Comparison of ENCODE assay signal across 8 cellular contexts in the genomic region with DNA sequence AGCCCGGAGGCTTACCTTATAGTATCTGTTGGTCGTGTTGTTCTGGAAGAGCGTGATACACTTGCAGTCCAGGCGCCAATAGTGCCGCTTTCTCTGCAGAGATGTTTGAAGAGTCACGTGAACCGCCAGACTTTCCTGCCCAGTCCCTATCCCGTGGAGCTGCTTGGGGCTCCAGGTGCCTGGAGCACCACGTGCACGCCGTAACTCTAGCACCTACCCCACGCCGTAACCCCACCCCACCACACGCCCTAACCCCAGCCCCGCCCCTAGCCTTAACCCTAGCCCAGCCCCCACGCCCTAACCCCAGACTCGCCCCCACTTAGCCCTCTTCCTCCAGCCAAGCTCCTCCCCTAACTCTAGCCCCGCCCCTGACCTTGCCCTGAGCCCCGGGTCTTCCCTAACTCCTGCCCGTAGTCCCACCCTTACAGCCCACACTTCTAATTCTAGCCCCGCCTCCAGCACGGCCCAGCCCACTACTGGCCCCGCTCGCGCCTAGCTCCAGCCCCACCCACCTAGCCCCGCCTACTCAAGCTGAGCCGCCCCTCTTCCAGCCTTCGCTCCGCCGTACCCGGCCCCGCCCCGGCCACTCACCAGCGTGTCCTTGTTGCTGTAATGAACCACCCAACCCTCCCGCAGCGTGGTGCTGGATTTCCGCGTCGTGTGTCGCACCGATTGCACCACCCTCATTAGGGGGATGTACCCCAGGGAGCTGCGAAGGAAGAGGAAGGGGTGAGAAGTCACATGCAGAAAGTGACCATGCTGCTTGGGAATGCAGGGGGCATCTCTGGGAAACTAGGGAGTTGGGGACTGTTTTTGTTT. TPM values are rescaled to one million over a fixed set of nuclear protein-coding genes. Genes with fewer than 3 reads are reported as not detected.
DNase-seq lines count a peak whose midpoint lies in the region; ATAC-seq and TF ChIP-seq lines count a peak whose summit lies in the region.

No MANE protein-coding gene starts in this region.

- WGBS in smooth muscle cell (ENCODE audit: low lambda C conversion rate): 29% methylated on average over 33 of the region's 42 CpGs

- no peaks in the 10 kb centered on the region for H3K27me3 ChIP-seq in smooth muscle cell (ENCODE audit: low read depth)

- H3K27me3 Mint-ChIP-seq in activated naive CD4-positive, alpha-beta T cell treated with anti-CD3 and anti-CD28 coated beads, Interleukin-2, amount 10 ng/mL, durations not matched to agents 7 days and 5 days: no peaks in the 10 kb centered on the region

- no peak overlapping the region for H3K27ac ChIP-seq in smooth muscle cell (ENCODE audit: low read depth)

- peaks cover 10% of the 10 kb centered on the region for H3K36me3 ChIP-seq in smooth muscle cell (ENCODE audit: low read depth)

- H3K36me3 Mint-ChIP-seq in activated naive CD4-positive, alpha-beta T cell treated with anti-CD3 and anti-CD28 coated beads, Interleukin-2, amount 10 ng/mL, durations not matched to agents 7 days and 5 days: peaks cover 73% of the 10 kb centered on the region

- TF ChIP-seq CTCF in astrocyte of the cerebellum (IDR thresholded peaks at IDR 0.05; ENCODE audit: low read depth, low read length, missing control alignments): no peak
- TF ChIP-seq CTCF in smooth muscle cell (IDR thresholded peaks at IDR 0.05; ENCODE audit: borderline replicate concordance, insufficient read depth, poor library complexity, severe bottlenecking): no peak

- H3K4me3 Mint-ChIP-seq in activated naive CD4-positive, alpha-beta T cell treated with anti-CD3 and anti-CD28 coated beads, Interleukin-2, amount 10 ng/mL, durations not matched to agents 7 days and 5 days: no peak overlapping the region

- peaks cover 16% of the 10 kb centered on the region for H4K20me1 ChIP-seq in smooth muscle cell (ENCODE audit: low read depth)

- H3K9ac ChIP-seq in smooth muscle cell (ENCODE audit: low read depth): no peak overlapping the region

- H3K9me3 Mint-ChIP-seq in activated naive CD4-positive, alpha-beta T cell treated with anti-CD3 and anti-CD28 coated beads, Interleukin-2, amount 10 ng/mL, durations not matched to agents 7 days and 5 days: no peaks in the 10 kb centered on the region

- H3K9me3 ChIP-seq in iPS-18c (ENCODE audit: control insufficient read depth, insufficient read depth, low read length) (peaks cover 2% of the 10 kb centered on the region), smooth muscle cell (replicated peaks; ENCODE audit: low read depth) (no peaks in the 10 kb centered on the region)

- peak; percentile 51 for DNase-seq in activated naive CD4-positive, alpha-beta T cell treated with anti-CD3 and anti-CD28 coated beads, Interleukin-2, amount 10 ng/mL, durations not matched to agents 7 days and 5 days
- DNase-seq in activated naive CD4-positive, alpha-beta T cell treated with anti-CD3 and anti-CD28 coated beads, Interleukin-2, amount 50 U/mL, for 16 hours: no peak
- DNase-seq in astrocyte of the cerebellum (ENCODE audit: low read depth) (peak; percentile 15), smooth muscle cell (lab: John Stamatoyannopoulos, UW; ENCODE audit: unreplicated experiment) (peak; percentile 78), 8988T (no peak), LoVo (ENCODE audit: low spot score) (no peak)

- in situ Hi-C loops in astrocyte of the cerebellum (cut with HindIII; ENCODE audit: low sequenced_read_pairs): no loop called here

- H3K4me1 Mint-ChIP-seq in activated naive CD4-positive, alpha-beta T cell treated with anti-CD3 and anti-CD28 coated beads, Interleukin-2, amount 10 ng/mL, durations not matched to agents 7 days and 5 days: no peaks in the 10 kb centered on the region

- H3F3A ChIP-seq in smooth muscle cell (ENCODE audit: low read depth): no peaks in the 10 kb centered on the region

- no peaks in the 10 kb centered on the region for H3K4me1 ChIP-seq in smooth muscle cell (ENCODE audit: low read depth)

- ATAC-seq in GM21360 (IDR thresholded peaks at IDR 0.05; ENCODE audit: unreplicated experiment): no peak

- H2AFZ ChIP-seq in smooth muscle cell (ENCODE audit: low read depth): no peak overlapping the region

- H3K79me2 ChIP-seq in smooth muscle cell (ENCODE audit: low read depth): no peaks in the 10 kb centered on the region

- peak overlapping the region; percentile 64 for H3K4me2 ChIP-seq in smooth muscle cell

- H3K27ac Mint-ChIP-seq in activated naive CD4-positive, alpha-beta T cell treated with anti-CD3 and anti-CD28 coated beads, Interleukin-2, amount 10 ng/mL, durations not matched to agents 7 days and 5 days: no peak overlapping the region

- CTCF ChIA-PET in activated naive CD4-positive, alpha-beta T cell treated with anti-CD3 and anti-CD28 coated beads, Interleukin-2, amount 10 ng/mL, durations not matched to agents 7 days and 5 days (lab: Charles Lee): no interaction called here

- H3K4me3 ChIP-seq in astrocyte of the cerebellum (ENCODE audit: low read depth, low read length) (no peak overlapping the region), iPS-18c (ENCODE audit: insufficient read depth, low read depth, low read length) (peak overlapping the region; percentile 43; the same call in 1 of the 2 replicates), smooth muscle cell (no peak overlapping the region)

RNA-seq across cellular contexts. Expression of gene PRKD2, which starts 19.6 kb away (rescaled TPM):
- total RNA-seq in smooth muscle cell: 8.6 and 24.2 TPM in 2 replicates
- polyA plus RNA-seq in smooth muscle cell: 34.6 and 45.9 TPM in 2 replicates

RNA-seq across cellular contexts. Expression of gene DACT3, which starts 36.4 kb away (rescaled TPM):
- 6.2 and 12.3 TPM in 2 replicates for total RNA-seq in smooth muscle cell
- polyA plus RNA-seq in smooth muscle cell: 19.1 and 22.7 TPM in 2 replicates

RNA-seq across cellular contexts. Expression of gene FKRP, which starts 48.5 kb away (rescaled TPM):
- 13.8 and 35.2 TPM in 2 replicates for total RNA-seq in smooth muscle cell
- polyA plus RNA-seq in smooth muscle cell: 18.9 and 27.2 TPM in 2 replicates

RNA-seq across cellular contexts. Expression of gene STRN4, which starts 48.9 kb away (rescaled TPM):
- total RNA-seq in smooth muscle cell: 47.1 and 55.7 TPM in 2 replicates
- 69.1 and 72.1 TPM in 2 replicates for polyA plus RNA-seq in smooth muscle cell

Comparison
In these comparisons a context has a peak if more than half of its experiments do, and no peak if none do; other contexts are left out.
1. DNase-seq: peak in activated naive CD4-positive, alpha-beta T cell treated with anti-CD3 and anti-CD28 coated beads, Interleukin-2, amount 10 ng/mL, durations not matched to agents 7 days and 5 days (single experiment), astrocyte of the cerebellum (single experiment) and smooth muscle cell (single experiment); none in activated naive CD4-positive, alpha-beta T cell treated with anti-CD3 and anti-CD28 coated beads, Interleukin-2, amount 50 U/mL, for 16 hours (single experiment), 8988T (single experiment) and LoVo (single experiment).